13 cellular contexts compared by ENCODE assay signal in genomic region chr6:129844118-129844891, GRCh38. TPM values are rescaled to one million over a fixed set of nuclear protein-coding genes. Genes with fewer than 3 reads are reported as not detected.
DNase-seq lines count a peak whose midpoint lies in the region; ATAC-seq, FAIRE-seq and TF ChIP-seq lines count a peak whose summit lies in the region.
"Had no signal": no experiment of that assay in that cellular context is flagged by ENCODE, and none has a peak within 500 bp of the region (broad histone marks: within the 10 kb centered on the region; RNA-seq: fewer than 3 reads in every experiment).

No MANE protein-coding gene starts in this region.

- ATAC-seq in IMR-90 (ENCODE audit: low read depth) (peak; percentile 89), HG03469 (IDR thresholded peaks at IDR 0.05; ENCODE audit: unreplicated experiment) (no peak)
- ATAC-seq: sciatic nerve, upper lobe of right lung had no signal

- H2BK20ac ChIP-seq in IMR-90 (ENCODE audit: low read depth, low read length): peak overlapping the region; percentile 19

- no peak overlapping the region for H3K23ac ChIP-seq in IMR-90 (ENCODE audit: low read depth, low read length)

- POLR2A ChIA-PET in BJ (lab: Charles Lee) (no interaction called here), IMR-90 (lab: Charles Lee; ENCODE audit: unreplicated experiment) (no interaction called here)

- peak overlapping the region; percentile 36 for H2BK120ac ChIP-seq in IMR-90 (ENCODE audit: low read depth, low read length)

- no peaks in the 10 kb centered on the region for H3K79me1 ChIP-seq in IMR-90 (ENCODE audit: low read depth in 1 of 2, low read length in 2 of 2)

- no peaks in the 10 kb centered on the region for H3K9me1 ChIP-seq in IMR-90 (ENCODE audit: insufficient read depth, low read length)

- H3K56ac ChIP-seq in IMR-90 (ENCODE audit: extremely low read depth, insufficient read depth, low read length): 0 out of 2 replicates have a peak overlapping the region, but pooled peaks have one; percentile 24

- no peak overlapping the region for H3K9ac ChIP-seq in IMR-90 (ENCODE audit: low read depth, low read length)
- H3K9ac ChIP-seq: BLaER1 treated with 17β-estradiol and CSF1 and Interleukin-3, amounts not matched to agents 10 nM and 100 nM had no signal

- no peak overlapping the region for H3K27ac ChIP-seq in IMR-90 (ENCODE audit: insufficient read depth, low read length)
- H3K27ac ChIP-seq: BLaER1 treated with 17β-estradiol and CSF1 and Interleukin-3, amounts not matched to agents 10 nM and 100 nM; upper lobe of right lung had no signal

- peaks cover 4% of the 10 kb centered on the region for H3K4me1 ChIP-seq in IMR-90 (ENCODE audit: control insufficient read depth, insufficient read depth, low read length)
- H3K4me1 ChIP-seq: BLaER1 treated with 17β-estradiol and CSF1 and Interleukin-3, amounts not matched to agents 10 nM and 100 nM; upper lobe of right lung had no signal

- H3K36me3 ChIP-seq in BJ (ENCODE audit: control insufficient read depth, insufficient read depth, low read length) (no peaks in the 10 kb centered on the region), IMR-90 (ENCODE audit: control insufficient read depth, insufficient read depth, low read length) (no peaks in the 10 kb centered on the region), bronchial epithelial cell (ENCODE audit: control insufficient read depth, insufficient read depth, low read length) (no peaks in the 10 kb centered on the region)
- H3K36me3 ChIP-seq: BLaER1 treated with 17β-estradiol and CSF1 and Interleukin-3, amounts not matched to agents 10 nM and 100 nM; upper lobe of right lung had no signal

- peak overlapping the region in 1 of 2 experiments; percentile 53; a peak in 2 of 4 replicates for H4K8ac ChIP-seq in IMR-90 (ENCODE audit: low read depth in 2 of 2, low read length in 2 of 2)

- no peak for TF ChIP-seq RAD21 in IMR-90 (IDR thresholded peaks at IDR 0.05; ENCODE audit: low read length)

- no peak overlapping the region for H3K18ac ChIP-seq in IMR-90 (ENCODE audit: low read depth, low read length)

- peak overlapping the region; percentile 24 for H2AFZ ChIP-seq in IMR-90 (replicated peaks; ENCODE audit: low read length, poor library complexity)

- H4K5ac ChIP-seq in IMR-90 (ENCODE audit: low read depth, low read length): no peak overlapping the region

- H3K4me2 ChIP-seq in IMR-90 (ENCODE audit: low read depth, low read length): peak overlapping the region; percentile 27
- H3K4me2 ChIP-seq: BLaER1 treated with 17β-estradiol and CSF1 and Interleukin-3, amounts not matched to agents 10 nM and 100 nM had no signal

- TF ChIP-seq CTCF in BJ (IDR thresholded peaks at IDR 0.05; ENCODE audit: insufficient read depth, low read depth, low read length) (no peak), IMR-90 (conservative IDR thresholded peaks at IDR 0.05; ENCODE audit: low read depth, low read length) (no peak), bronchial epithelial cell (IDR thresholded peaks at IDR 0.05; ENCODE audit: insufficient read depth, low read length, severe bottlenecking) (no peak)

- no CpG with 5 or more reads among the region's 10 CpGs for WGBS in IMR-90 (ENCODE audit: extremely low coverage in 2 of 2, insufficient read length in 1 of 2), 2 experiments

- no peak for TF ChIP-seq POLR2A in IMR-90 (IDR thresholded peaks at IDR 0.05; ENCODE audit: low read depth, low read length)

- no peak overlapping the region for H3K4me3 ChIP-seq in BJ (ENCODE audit: low read depth, low read length)
- H3K4me3 ChIP-seq in IMR-90 (ENCODE audit: insufficient read depth, low read depth, low read length): no peak overlapping the region
- no peak overlapping the region for H3K4me3 ChIP-seq in bronchial epithelial cell (ENCODE audit: low read depth, low read length)
- H3K4me3 ChIP-seq: BLaER1 treated with 17β-estradiol and CSF1 and Interleukin-3, amounts not matched to agents 10 nM and 100 nM; upper lobe of right lung had no signal

- peak overlapping the region; percentile 24; the same call in 1 of the 2 replicates for H2AK5ac ChIP-seq in IMR-90 (ENCODE audit: low read depth, low read length)

- DNase-seq in BJ (ENCODE audit: low read depth): peak; percentile 80
- peak; percentile 89 for DNase-seq in IMR-90
- peak; percentile 60 for DNase-seq in bronchial epithelial cell (ENCODE audit: low read depth)
- DNase-seq in islet precursor cell: peak; percentile 94
- no peak for DNase-seq in mucosa of gallbladder (ENCODE audit: low spot score)
- no peak for DNase-seq in MV-4-11 (lab: John Stamatoyannopoulos, UW)
- DNase-seq in KG1 (lab: John Stamatoyannopoulos, UW): no peak
- DNase-seq: activated naive CD8-positive, alpha-beta T cell treated with anti-CD3 and anti-CD28 coated beads, Interleukin-2, amount 10 ng/mL, durations not matched to agents 7 days and 5 days; NCI-H510A treated with DMSO at 0.1 percent for 48 hours; upper lobe of right lung had no signal

- H2BK5ac ChIP-seq in IMR-90 (ENCODE audit: low read depth, low read length, poor library complexity, severe bottlenecking): peak overlapping the region; percentile 54

- H2AK9ac ChIP-seq in IMR-90 (replicated peaks; ENCODE audit: low read depth, low read length, poor library complexity): no peak overlapping the region

- dilution Hi-C loops in IMR-90 (cut with HindIII; ENCODE audit: low sequenced_read_pairs, unreplicated experiment): no loop called here

- H2BK15ac ChIP-seq in IMR-90 (ENCODE audit: low read depth, low read length): peak overlapping the region; percentile 54; the same call in 1 of the 3 replicates

- H3K27me3 ChIP-seq in BJ (ENCODE audit: control insufficient read depth, insufficient read depth, low read length) (no peaks in the 10 kb centered on the region), IMR-90 (ENCODE audit: control insufficient read depth, insufficient read depth, low read length) (no peaks in the 10 kb centered on the region), bronchial epithelial cell (ENCODE audit: control insufficient read depth, insufficient read depth, low read length) (no peaks in the 10 kb centered on the region)
- H3K27me3 ChIP-seq: BLaER1 treated with 17β-estradiol and CSF1 and Interleukin-3, amounts not matched to agents 10 nM and 100 nM; upper lobe of right lung had no signal

- H3K14ac ChIP-seq in IMR-90 (replicated peaks; ENCODE audit: low read depth, low read length): 0 out of 2 replicates have a peak overlapping the region, but pooled peaks have one; percentile 1

- CTCF ChIA-PET in BJ (lab: Yijun Ruan, JAX): interaction anchor here (0.7 to 1.7 kb wide), 3 partner anchors 69 to 945 kb away, joined by 3 to 4 read pairs (median 3); no protein-coding TSS in a partner anchor
- CTCF ChIA-PET in IMR-90 (lab: Yijun Ruan, JAX): interaction anchor here (1.0 kb wide), 1 partner anchor 58 kb away, joined by 3 read pairs; no protein-coding TSS in a partner anchor

- intact Hi-C loops in IMR-90 (cut with micrococcal nuclease): no loop called here

- in situ Hi-C loops in IMR-90 (cut with MboI; ENCODE audit: low sequenced_read_pairs): no loop called here

- H3K9me3 ChIP-seq in IMR-90 (ENCODE audit: control insufficient read depth, insufficient read depth, low read length): no peaks in the 10 kb centered on the region
- H3K9me3 ChIP-seq: BLaER1 treated with 17β-estradiol and CSF1 and Interleukin-3, amounts not matched to agents 10 nM and 100 nM; upper lobe of right lung had no signal

- H4K91ac ChIP-seq in IMR-90 (ENCODE audit: insufficient read depth, low read depth, low read length): no peak overlapping the region; the same call in 1 of the 2 replicates

- no peaks in the 10 kb centered on the region for H4K20me1 ChIP-seq in IMR-90 (ENCODE audit: insufficient read depth, low read length)
- H4K20me1 ChIP-seq: BLaER1 treated with 17β-estradiol and CSF1 and Interleukin-3, amounts not matched to agents 10 nM and 100 nM had no signal

- H3K4ac ChIP-seq in IMR-90 (ENCODE audit: low read depth, low read length): peak overlapping the region; percentile 22; the same call in 1 of the 2 replicates

- FAIRE-seq in bronchial epithelial cell (lab: Jason Lieb, UNC): no peak

- no TSS peak for BruUV-seq in IMR-90 (replicated peaks; lab: Mats Ljungman, UMichigan)

TF ChIP-seq in IMR-90, 13 proteins besides CTCF, POLR2A, EP300 and RAD21:
- no peak for TF ChIP-seq FOS (IDR thresholded peaks at IDR 0.05; ENCODE audit: low read depth, low read length)
- peak; percentile 92 for TF ChIP-seq BHLHE40 (IDR thresholded peaks at IDR 0.05; ENCODE audit: low read depth, low read length)
- TF ChIP-seq CEBPB (IDR thresholded peaks at IDR 0.05; ENCODE audit: low read depth, low read length): no peak

RNA-seq across cellular contexts. Expression of gene TMEM244, which starts 16.8 kb away (rescaled TPM):
- not detected in 2 replicates for polyA plus RNA-seq in BJ (2011; rRNA removed)
- polyA minus RNA-seq in BJ (2011; rRNA and poly(A)+ RNA removed): not detected in 2 replicates
- 0.28 and 0.36 TPM in 2 replicates for total RNA-seq in IMR-90 (2012; rRNA removed)
- polyA plus RNA-seq in IMR-90 (2012; rRNA removed): 0.21 TPM in 1 of 2 replicates, not detected in the other
- polyA plus RNA-seq in IMR-90 (2012; cell fraction: cytosol; rRNA removed): not detected in 2 replicates
- polyA plus RNA-seq in IMR-90 (2012; cell fraction: nucleus; rRNA removed; ENCODE audit: low replicate concordance): 0.22 TPM in 1 of 2 replicates, not detected in the other
- total RNA-seq in bronchial epithelial cell: not detected in 2 replicates
- not detected for total RNA-seq in mucosa of gallbladder
- total RNA-seq: sciatic nerve, upper lobe of right lung had no signal

Comparison
In these comparisons a context has a peak if more than half of its experiments do, and no peak if none do; other contexts are left out.
1. DNase-seq: peak in BJ (single experiment), IMR-90 (single experiment), bronchial epithelial cell (single experiment) and islet precursor cell (single experiment); none in mucosa of gallbladder (single experiment), MV-4-11 (single experiment) and KG1 (single experiment).